In genomic region chr6:145115638-145116037, GRCh38 we compare ENCODE assay signal across 33 cellular contexts.
"Had no signal": no experiment of that assay in that cellular context is flagged by ENCODE, and none has a peak within 500 bp of the region (broad histone marks: within the 10 kb centered on the region; RNA-seq: fewer than 3 reads in every experiment).

No MANE protein-coding gene starts in this region.

- H3K9me3 ChIP-seq: MG63 had no signal

- H3K27me3 ChIP-seq: MG63 had no signal

- H3K4me2 ChIP-seq: KMS-11 had no signal

- H3K9ac ChIP-seq: KMS-11 had no signal

- H3K4me3 ChIP-seq: MG63 had no signal

- DNase-seq: Karpas-422, Kasumi-1, MG63, MM.1S, MV-4-11, NCI-H1048, NCI-H1092, NCI-H1092 treated with DMSO at 0.1 percent for 48 hours, NCI-H1105, NCI-H1417, NCI-H1417 treated with DMSO at 0.1 percent for 48 hours, NCI-H1436, NCI-H1436 treated with DMSO at 0.1 percent for 48 hours, NCI-H146, NCI-H1694, NCI-H1694 treated with DMSO at 0.1 percent for 48 hours, NCI-H187, NCI-H187 treated with DMSO at 0.1 percent for 48 hours, NCI-H1930, NCI-H2029, NCI-H2029 treated with DMSO at 0.1 percent for 48 hours, NCI-H2081, NCI-H2081 treated with DMSO at 0.1 percent for 48 hours, NCI-H2107, NCI-H2171, NCI-H2171 treated with DMSO at 0.1 percent for 48 hours, NCI-H2227 treated with DMSO at 0.1 percent for 48 hours, NCI-H226, NCI-H345, NCI-H446, NCI-H446 treated with DMSO at 0.1 percent for 48 hours, NCI-H510A had no signal

- H3K36me3 ChIP-seq: MG63 had no signal

- H3K27ac ChIP-seq: KMS-11 had no signal
